In genomic region chr2:82001614-82002013, GRCh38 we compare ENCODE assay signal across 8 cellular contexts.
"Had no signal": no experiment of that assay in that cellular context is flagged by ENCODE, and none has a peak within 500 bp of the region (broad histone marks: within the 10 kb centered on the region; RNA-seq: fewer than 3 reads in every experiment).

No MANE protein-coding gene starts in this region.

- H3K4me3 ChIP-seq: GM23248, HAP-1, K562 had no signal

- H3K9me3 ChIP-seq: HAP-1 had no signal

- ATAC-seq: HCT116, K562 had no signal

- H3K36me3 ChIP-seq: HAP-1 had no signal

- H2AFZ ChIP-seq: GM23248 had no signal

- H3K27ac ChIP-seq: GM23248 had no signal

- H3K9ac ChIP-seq: GM23248 had no signal

- DNase-seq: GM23248, GOT3, H7, HFFc6, IMR-90 had no signal

- H3K4me1 ChIP-seq: HAP-1 had no signal
